ENCODE assay signal across 1 cellular context in the genomic region with DNA sequence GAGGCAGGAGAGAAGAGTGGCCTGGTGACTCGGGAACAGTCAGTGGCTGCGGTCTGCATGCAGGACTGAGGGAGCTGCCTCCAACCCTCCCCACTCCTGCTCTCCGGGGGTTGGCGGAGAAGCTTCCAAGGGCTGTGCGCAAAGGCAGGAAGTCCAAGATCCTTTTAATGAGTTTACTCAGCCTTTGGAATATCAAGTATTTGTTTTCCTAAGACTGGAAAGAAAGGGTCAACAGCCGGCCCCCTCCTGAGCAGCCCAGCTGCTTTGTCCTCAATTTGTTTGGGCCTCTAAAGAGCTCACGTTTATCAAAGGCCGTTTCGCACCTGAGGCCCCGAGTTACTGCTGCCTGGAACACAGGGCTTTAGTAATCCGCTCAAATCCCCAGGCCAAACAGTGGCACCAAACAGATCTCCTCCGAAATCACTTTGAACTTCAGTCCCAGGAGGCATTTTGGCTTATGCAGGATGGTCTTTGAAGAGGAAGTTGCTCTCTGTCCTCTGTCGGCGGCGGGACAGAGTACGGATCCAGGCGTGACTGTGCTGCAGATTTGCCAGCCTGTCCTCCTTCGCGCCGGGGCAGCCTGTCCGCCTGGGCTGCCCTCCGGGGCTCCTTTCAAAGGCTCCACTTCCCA.
TF ChIP-seq lines count a peak whose summit lies in the region.

No MANE protein-coding gene starts in this region.

TF ChIP-seq in HepG2, 621 proteins besides CTCF, POLR2A, EP300 and RAD21 (continued from another document and continues in another):
- TF ChIP-seq, protein P1, sequence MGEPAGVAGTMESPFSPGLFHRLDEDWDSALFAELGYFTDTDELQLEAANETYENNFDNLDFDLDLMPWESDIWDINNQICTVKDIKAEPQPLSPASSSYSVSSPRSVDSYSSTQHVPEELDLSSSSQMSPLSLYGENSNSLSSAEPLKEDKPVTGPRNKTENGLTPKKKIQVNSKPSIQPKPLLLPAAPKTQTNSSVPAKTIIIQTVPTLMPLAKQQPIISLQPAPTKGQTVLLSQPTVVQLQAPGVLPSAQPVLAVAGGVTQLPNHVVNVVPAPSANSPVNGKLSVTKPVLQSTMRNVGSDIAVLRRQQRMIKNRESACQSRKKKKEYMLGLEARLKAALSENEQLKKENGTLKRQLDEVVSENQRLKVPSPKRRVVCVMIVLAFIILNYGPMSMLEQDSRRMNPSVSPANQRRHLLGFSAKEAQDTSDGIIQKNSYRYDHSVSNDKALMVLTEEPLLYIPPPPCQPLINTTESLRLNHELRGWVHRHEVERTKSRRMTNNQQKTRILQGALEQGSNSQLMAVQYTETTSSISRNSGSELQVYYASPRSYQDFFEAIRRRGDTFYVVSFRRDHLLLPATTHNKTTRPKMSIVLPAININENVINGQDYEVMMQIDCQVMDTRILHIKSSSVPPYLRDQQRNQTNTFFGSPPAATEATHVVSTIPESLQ (CRISPR knock-in tag; conservative IDR thresholded peaks at IDR 0.05): no peak
- no peak for TF ChIP-seq ZNF121 (CRISPR knock-in tag; IDR thresholded peaks at IDR 0.05)
- no peak for TF ChIP-seq ZNF773 (CRISPR knock-in tag; IDR thresholded peaks at IDR 0.05; ENCODE audit: borderline replicate concordance)
- no peak for TF ChIP-seq ZNF572 (CRISPR knock-in tag; IDR thresholded peaks at IDR 0.05)
- TF ChIP-seq, protein P2, sequence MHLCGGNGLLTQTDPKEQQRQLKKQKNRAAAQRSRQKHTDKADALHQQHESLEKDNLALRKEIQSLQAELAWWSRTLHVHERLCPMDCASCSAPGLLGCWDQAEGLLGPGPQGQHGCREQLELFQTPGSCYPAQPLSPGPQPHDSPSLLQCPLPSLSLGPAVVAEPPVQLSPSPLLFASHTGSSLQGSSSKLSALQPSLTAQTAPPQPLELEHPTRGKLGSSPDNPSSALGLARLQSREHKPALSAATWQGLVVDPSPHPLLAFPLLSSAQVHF (CRISPR knock-in tag; IDR thresholded peaks at IDR 0.05): no peak
- peak; percentile 23; the same call in 1 of the 2 replicates for TF ChIP-seq HDAC1 (CRISPR knock-in tag; IDR thresholded peaks at IDR 0.05)
- no peak for TF ChIP-seq MEIS2 (CRISPR knock-in tag; IDR thresholded peaks at IDR 0.05)
- TF ChIP-seq, protein P3, sequence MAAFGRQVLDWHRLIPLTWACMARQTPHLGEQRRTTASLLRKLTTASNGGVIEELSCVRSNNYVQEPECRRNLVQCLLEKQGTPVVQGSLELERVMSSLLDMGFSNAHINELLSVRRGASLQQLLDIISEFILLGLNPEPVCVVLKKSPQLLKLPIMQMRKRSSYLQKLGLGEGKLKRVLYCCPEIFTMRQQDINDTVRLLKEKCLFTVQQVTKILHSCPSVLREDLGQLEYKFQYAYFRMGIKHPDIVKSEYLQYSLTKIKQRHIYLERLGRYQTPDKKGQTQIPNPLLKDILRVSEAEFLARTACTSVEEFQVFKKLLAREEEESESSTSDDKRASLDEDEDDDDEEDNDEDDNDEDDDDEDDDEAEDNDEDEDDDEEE (CRISPR knock-in tag; IDR thresholded peaks at IDR 0.05): no peak
- TF ChIP-seq ZNF138 (CRISPR knock-in tag; IDR thresholded peaks at IDR 0.05; ENCODE audit: low read depth): no peak
- no peak for TF ChIP-seq NR2C2 (CRISPR knock-in tag; IDR thresholded peaks at IDR 0.05; ENCODE audit: borderline replicate concordance)
- TF ChIP-seq ZNF143 (CRISPR knock-in tag; IDR thresholded peaks at IDR 0.05): 0 out of 2 replicates have a peak, but pooled peaks have one; percentile 21
- no peak for TF ChIP-seq TCF12 (IDR thresholded peaks at IDR 0.05)
- no peak for TF ChIP-seq TCF12 (CRISPR knock-in tag; IDR thresholded peaks at IDR 0.05)
- TF ChIP-seq, protein P4, sequence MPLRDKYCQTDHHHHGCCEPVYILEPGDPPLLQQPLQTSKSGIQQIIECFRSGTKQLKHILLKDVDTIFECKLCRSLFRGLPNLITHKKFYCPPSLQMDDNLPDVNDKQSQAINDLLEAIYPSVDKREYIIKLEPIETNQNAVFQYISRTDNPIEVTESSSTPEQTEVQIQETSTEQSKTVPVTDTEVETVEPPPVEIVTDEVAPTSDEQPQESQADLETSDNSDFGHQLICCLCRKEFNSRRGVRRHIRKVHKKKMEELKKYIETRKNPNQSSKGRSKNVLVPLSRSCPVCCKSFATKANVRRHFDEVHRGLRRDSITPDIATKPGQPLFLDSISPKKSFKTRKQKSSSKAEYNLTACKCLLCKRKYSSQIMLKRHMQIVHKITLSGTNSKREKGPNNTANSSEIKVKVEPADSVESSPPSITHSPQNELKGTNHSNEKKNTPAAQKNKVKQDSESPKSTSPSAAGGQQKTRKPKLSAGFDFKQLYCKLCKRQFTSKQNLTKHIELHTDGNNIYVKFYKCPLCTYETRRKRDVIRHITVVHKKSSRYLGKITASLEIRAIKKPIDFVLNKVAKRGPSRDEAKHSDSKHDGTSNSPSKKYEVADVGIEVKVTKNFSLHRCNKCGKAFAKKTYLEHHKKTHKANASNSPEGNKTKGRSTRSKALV (CRISPR knock-in tag; IDR thresholded peaks at IDR 0.05): 0 out of 2 replicates have a peak, but pooled peaks have one; percentile 27
- no peak for TF ChIP-seq MYC (CRISPR knock-in tag; IDR thresholded peaks at IDR 0.05; ENCODE audit: borderline replicate concordance)
- TF ChIP-seq, protein P5, sequence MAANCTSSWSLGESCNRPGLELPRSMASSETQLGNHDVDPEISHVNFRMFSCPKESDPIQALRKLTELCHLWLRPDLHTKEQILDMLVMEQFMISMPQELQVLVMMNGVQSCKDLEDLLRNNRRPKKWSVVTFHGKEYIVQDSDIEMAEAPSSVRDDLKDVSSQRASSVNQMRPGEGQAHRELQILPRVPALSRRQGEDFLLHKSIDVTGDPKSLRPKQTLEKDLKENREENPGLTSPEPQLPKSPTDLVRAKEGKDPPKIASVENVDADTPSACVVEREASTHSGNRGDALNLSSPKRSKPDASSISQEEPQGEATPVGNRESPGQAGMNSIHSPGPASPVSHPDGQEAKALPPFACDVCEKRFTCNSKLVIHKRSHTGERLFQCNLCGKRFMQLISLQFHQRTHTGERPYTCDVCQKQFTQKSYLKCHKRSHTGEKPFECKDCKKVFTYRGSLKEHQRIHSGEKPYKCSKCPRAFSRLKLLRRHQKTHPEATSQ (CRISPR knock-in tag; IDR thresholded peaks at IDR 0.05; ENCODE audit: borderline replicate concordance): peak; percentile 48; the same call in 1 of the 2 replicates
- no peak for TF ChIP-seq ZNF790 (CRISPR knock-in tag; IDR thresholded peaks at IDR 0.05; ENCODE audit: borderline replicate concordance)
- TF ChIP-seq, protein P6, sequence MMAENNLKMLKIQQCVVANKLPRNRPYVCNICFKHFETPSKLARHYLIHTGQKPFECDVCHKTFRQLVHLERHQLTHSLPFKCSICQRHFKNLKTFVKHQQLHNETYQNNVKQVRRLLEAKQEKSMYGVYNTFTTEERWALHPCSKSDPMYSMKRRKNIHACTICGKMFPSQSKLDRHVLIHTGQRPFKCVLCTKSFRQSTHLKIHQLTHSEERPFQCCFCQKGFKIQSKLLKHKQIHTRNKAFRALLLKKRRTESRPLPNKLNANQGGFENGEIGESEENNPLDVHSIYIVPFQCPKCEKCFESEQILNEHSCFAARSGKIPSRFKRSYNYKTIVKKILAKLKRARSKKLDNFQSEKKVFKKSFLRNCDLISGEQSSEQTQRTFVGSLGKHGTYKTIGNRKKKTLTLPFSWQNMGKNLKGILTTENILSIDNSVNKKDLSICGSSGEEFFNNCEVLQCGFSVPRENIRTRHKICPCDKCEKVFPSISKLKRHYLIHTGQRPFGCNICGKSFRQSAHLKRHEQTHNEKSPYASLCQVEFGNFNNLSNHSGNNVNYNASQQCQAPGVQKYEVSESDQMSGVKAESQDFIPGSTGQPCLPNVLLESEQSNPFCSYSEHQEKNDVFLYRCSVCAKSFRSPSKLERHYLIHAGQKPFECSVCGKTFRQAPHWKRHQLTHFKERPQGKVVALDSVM (CRISPR knock-in tag; IDR thresholded peaks at IDR 0.05): peak; percentile 61
- no peak for TF ChIP-seq MXD4 (CRISPR knock-in tag; IDR thresholded peaks at IDR 0.05)
- no peak for TF ChIP-seq ZFYVE20 (CRISPR knock-in tag; IDR thresholded peaks at IDR 0.05; ENCODE audit: borderline replicate concordance, low read depth)
- TF ChIP-seq, protein P7, sequence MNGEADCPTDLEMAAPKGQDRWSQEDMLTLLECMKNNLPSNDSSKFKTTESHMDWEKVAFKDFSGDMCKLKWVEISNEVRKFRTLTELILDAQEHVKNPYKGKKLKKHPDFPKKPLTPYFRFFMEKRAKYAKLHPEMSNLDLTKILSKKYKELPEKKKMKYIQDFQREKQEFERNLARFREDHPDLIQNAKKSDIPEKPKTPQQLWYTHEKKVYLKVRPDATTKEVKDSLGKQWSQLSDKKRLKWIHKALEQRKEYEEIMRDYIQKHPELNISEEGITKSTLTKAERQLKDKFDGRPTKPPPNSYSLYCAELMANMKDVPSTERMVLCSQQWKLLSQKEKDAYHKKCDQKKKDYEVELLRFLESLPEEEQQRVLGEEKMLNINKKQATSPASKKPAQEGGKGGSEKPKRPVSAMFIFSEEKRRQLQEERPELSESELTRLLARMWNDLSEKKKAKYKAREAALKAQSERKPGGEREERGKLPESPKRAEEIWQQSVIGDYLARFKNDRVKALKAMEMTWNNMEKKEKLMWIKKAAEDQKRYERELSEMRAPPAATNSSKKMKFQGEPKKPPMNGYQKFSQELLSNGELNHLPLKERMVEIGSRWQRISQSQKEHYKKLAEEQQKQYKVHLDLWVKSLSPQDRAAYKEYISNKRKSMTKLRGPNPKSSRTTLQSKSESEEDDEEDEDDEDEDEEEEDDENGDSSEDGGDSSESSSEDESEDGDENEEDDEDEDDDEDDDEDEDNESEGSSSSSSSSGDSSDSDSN (CRISPR knock-in tag; IDR thresholded peaks at IDR 0.05): peak; percentile 30; the same call in 1 of the 2 replicates
- no peak for TF ChIP-seq FOXM1 (CRISPR knock-in tag; IDR thresholded peaks at IDR 0.05)
- no peak for TF ChIP-seq ZNF781 (CRISPR knock-in tag; IDR thresholded peaks at IDR 0.05; ENCODE audit: borderline replicate concordance, not compliant biosample characterization)
- TF ChIP-seq PITX1 (CRISPR knock-in tag; IDR thresholded peaks at IDR 0.05): peak; percentile 97
- TF ChIP-seq, protein P8, sequence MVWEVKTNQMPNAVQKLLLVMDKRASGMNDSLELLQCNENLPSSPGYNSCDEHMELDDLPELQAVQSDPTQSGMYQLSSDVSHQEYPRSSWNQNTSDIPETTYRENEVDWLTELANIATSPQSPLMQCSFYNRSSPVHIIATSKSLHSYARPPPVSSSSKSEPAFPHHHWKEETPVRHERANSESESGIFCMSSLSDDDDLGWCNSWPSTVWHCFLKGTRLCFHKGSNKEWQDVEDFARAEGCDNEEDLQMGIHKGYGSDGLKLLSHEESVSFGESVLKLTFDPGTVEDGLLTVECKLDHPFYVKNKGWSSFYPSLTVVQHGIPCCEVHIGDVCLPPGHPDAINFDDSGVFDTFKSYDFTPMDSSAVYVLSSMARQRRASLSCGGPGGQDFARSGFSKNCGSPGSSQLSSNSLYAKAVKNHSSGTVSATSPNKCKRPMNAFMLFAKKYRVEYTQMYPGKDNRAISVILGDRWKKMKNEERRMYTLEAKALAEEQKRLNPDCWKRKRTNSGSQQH (CRISPR knock-in tag; IDR thresholded peaks at IDR 0.05; ENCODE audit: low read depth): no peak
- no peak for TF ChIP-seq NCOA1 (CRISPR knock-in tag; IDR thresholded peaks at IDR 0.05)
- peak; percentile 45; the same call in 1 of the 2 replicates for TF ChIP-seq ZNF552 (CRISPR knock-in tag; IDR thresholded peaks at IDR 0.05; ENCODE audit: borderline replicate concordance)
- TF ChIP-seq, protein P9, sequence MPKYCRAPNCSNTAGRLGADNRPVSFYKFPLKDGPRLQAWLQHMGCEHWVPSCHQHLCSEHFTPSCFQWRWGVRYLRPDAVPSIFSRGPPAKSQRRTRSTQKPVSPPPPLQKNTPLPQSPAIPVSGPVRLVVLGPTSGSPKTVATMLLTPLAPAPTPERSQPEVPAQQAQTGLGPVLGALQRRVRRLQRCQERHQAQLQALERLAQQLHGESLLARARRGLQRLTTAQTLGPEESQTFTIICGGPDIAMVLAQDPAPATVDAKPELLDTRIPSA (CRISPR knock-in tag; IDR thresholded peaks at IDR 0.05; ENCODE audit: borderline replicate concordance): no peak
- TF ChIP-seq, protein P10, sequence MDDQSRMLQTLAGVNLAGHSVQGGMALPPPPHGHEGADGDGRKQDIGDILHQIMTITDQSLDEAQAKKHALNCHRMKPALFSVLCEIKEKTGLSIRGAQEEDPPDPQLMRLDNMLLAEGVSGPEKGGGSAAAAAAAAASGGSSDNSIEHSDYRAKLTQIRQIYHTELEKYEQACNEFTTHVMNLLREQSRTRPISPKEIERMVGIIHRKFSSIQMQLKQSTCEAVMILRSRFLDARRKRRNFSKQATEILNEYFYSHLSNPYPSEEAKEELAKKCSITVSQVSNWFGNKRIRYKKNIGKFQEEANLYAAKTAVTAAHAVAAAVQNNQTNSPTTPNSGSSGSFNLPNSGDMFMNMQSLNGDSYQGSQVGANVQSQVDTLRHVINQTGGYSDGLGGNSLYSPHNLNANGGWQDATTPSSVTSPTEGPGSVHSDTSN (CRISPR knock-in tag; IDR thresholded peaks at IDR 0.05; ENCODE audit: borderline replicate concordance): no peak
- TF ChIP-seq TBL1XR1 (IDR thresholded peaks at IDR 0.05; ENCODE audit: borderline replicate concordance, low read length, partially characterized antibody): no peak
- TF ChIP-seq ZNF672 (CRISPR knock-in tag; IDR thresholded peaks at IDR 0.05): no peak
- no peak for TF ChIP-seq AGO2 (optimal IDR thresholded peaks at IDR 0.05; ENCODE audit: low read depth, low read length)
- TF ChIP-seq, protein P11, sequence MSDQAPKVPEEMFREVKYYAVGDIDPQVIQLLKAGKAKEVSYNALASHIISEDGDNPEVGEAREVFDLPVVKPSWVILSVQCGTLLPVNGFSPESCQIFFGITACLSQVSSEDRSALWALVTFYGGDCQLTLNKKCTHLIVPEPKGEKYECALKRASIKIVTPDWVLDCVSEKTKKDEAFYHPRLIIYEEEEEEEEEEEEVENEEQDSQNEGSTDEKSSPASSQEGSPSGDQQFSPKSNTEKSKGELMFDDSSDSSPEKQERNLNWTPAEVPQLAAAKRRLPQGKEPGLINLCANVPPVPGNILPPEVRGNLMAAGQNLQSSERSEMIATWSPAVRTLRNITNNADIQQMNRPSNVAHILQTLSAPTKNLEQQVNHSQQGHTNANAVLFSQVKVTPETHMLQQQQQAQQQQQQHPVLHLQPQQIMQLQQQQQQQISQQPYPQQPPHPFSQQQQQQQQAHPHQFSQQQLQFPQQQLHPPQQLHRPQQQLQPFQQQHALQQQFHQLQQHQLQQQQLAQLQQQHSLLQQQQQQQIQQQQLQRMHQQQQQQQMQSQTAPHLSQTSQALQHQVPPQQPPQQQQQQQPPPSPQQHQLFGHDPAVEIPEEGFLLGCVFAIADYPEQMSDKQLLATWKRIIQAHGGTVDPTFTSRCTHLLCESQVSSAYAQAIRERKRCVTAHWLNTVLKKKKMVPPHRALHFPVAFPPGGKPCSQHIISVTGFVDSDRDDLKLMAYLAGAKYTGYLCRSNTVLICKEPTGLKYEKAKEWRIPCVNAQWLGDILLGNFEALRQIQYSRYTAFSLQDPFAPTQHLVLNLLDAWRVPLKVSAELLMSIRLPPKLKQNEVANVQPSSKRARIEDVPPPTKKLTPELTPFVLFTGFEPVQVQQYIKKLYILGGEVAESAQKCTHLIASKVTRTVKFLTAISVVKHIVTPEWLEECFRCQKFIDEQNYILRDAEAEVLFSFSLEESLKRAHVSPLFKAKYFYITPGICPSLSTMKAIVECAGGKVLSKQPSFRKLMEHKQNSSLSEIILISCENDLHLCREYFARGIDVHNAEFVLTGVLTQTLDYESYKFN (CRISPR knock-in tag; conservative IDR thresholded peaks at IDR 0.05): peak; percentile 28; the same call in 1 of the 2 replicates
- TF ChIP-seq ZNF224 (CRISPR knock-in tag; IDR thresholded peaks at IDR 0.05): no peak
- no peak for TF ChIP-seq BRD4 (CRISPR knock-in tag; IDR thresholded peaks at IDR 0.05)
- peak; percentile 90 for TF ChIP-seq TCF7 (IDR thresholded peaks at IDR 0.05; ENCODE audit: low read depth)
